In the genomic region with DNA sequence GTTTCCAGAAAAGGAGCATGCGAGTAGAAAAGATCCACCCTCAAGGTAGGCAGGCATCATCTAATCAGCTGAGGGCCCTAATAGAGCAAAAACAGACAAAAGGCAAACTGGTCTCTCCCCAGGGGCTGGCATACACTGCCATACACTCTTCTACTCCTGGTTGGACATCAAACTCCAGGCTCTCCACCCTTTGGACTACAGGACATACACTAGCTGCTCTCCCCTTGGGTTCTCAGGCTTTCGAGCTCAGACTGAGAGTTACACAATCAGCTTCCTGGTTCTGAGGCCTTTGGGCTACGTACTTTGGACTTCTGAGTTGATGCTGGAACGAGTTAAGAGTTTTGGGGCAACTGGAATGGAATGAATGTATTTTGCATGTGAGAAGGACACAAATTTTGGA, we compare ENCODE assay signal across 20 cellular contexts.
"Had no signal": no experiment of that assay in that cellular context is flagged by ENCODE, and none has a peak within 500 bp of the region (broad histone marks: within the 10 kb centered on the region; RNA-seq: fewer than 3 reads in every experiment).

No MANE protein-coding gene starts in this region.

- FAIRE-seq: keratinocyte had no signal

- H2AFZ ChIP-seq: neural progenitor cell had no signal

- H3K9me3 ChIP-seq: esophagus squamous epithelium, gastroesophageal sphincter, ovary, right atrium auricular region, testis, tibial nerve, upper lobe of right lung, vagina had no signal

- ATAC-seq: gastroesophageal sphincter; left cardiac atrium; natural killer cell treated with Interleukin-12 subunit alpha and Interleukin-12 subunit beta and Interleukin-15 and Interleukin-18, amount 100 ng/mL, for 72 hours; stimulated activated naive CD8-positive, alpha-beta T cell treated with anti-CD3 and anti-CD28 coated beads, Interleukin-15, amount 100 ng/mL, for 72 hours; upper lobe of right lung had no signal

- H3K9ac ChIP-seq: neural progenitor cell had no signal

- H3K36me3 Mint-ChIP-seq: neural progenitor cell had no signal

- H3K27me3 ChIP-seq: esophagus squamous epithelium, gastroesophageal sphincter, neural progenitor cell, ovary, right atrium auricular region, testis, tibial nerve, vagina had no signal

- H3K27ac Mint-ChIP-seq: neural progenitor cell; stimulated activated naive CD8-positive, alpha-beta T cell treated with anti-CD3 and anti-CD28 coated beads, Interleukin-15, amount 100 ng/mL, for 72 hours had no signal

- H3K9me3 Mint-ChIP-seq: immature natural killer cell; natural killer cell treated with Interleukin-12 subunit alpha and Interleukin-12 subunit beta and Interleukin-15 and Interleukin-18, amount 100 ng/mL, for 72 hours; neural progenitor cell; stimulated activated naive CD8-positive, alpha-beta T cell treated with anti-CD3 and anti-CD28 coated beads, Interleukin-15, amount 100 ng/mL, for 72 hours had no signal

- H3K4me2 ChIP-seq: neural progenitor cell, smooth muscle cell had no signal

- H3K4me1 Mint-ChIP-seq: stimulated activated naive CD8-positive, alpha-beta T cell treated with anti-CD3 and anti-CD28 coated beads, Interleukin-15, amount 100 ng/mL, for 72 hours had no signal

- H3K4me3 Mint-ChIP-seq: immature natural killer cell; natural killer cell treated with Interleukin-12 subunit alpha and Interleukin-12 subunit beta and Interleukin-15 and Interleukin-18, amount 100 ng/mL, for 72 hours; neural progenitor cell; stimulated activated naive CD8-positive, alpha-beta T cell treated with anti-CD3 and anti-CD28 coated beads, Interleukin-15, amount 100 ng/mL, for 72 hours had no signal

- H3K27me3 Mint-ChIP-seq: natural killer cell treated with Interleukin-12 subunit alpha and Interleukin-12 subunit beta and Interleukin-15 and Interleukin-18, amount 100 ng/mL, for 72 hours; stimulated activated naive CD8-positive, alpha-beta T cell treated with anti-CD3 and anti-CD28 coated beads, Interleukin-15, amount 100 ng/mL, for 72 hours had no signal

- DNase-seq: esophagus squamous epithelium; foreskin fibroblast; glutamatergic neuron; immature natural killer cell; left cardiac atrium; mammary epithelial cell; nucleus accumbens; ovary; stimulated activated CD4-positive, alpha-beta T cell treated with anti-CD3 and anti-CD28 coated beads, Interleukin-2, amount 100 ng/mL, for 48 hours; stimulated activated naive CD8-positive, alpha-beta T cell treated with anti-CD3 and anti-CD28 coated beads, Interleukin-15, amount 100 ng/mL, for 72 hours; testis; upper lobe of right lung had no signal

- H3K27ac ChIP-seq: esophagus squamous epithelium, gastroesophageal sphincter, neural progenitor cell, ovary, right atrium auricular region, testis, tibial nerve, upper lobe of right lung, vagina had no signal

- H3K36me3 ChIP-seq: esophagus squamous epithelium, gastroesophageal sphincter, neural progenitor cell, ovary, right atrium auricular region, tibial nerve, upper lobe of right lung, vagina had no signal

- H3K4me1 ChIP-seq: neural progenitor cell, testis, upper lobe of right lung, vagina had no signal

- H3K4me3 ChIP-seq: esophagus squamous epithelium, gastroesophageal sphincter, neural progenitor cell, ovary, right atrium auricular region, smooth muscle cell, testis, tibial nerve, upper lobe of right lung, vagina had no signal
